Comparison of ENCODE assay signal across 8 cellular contexts in genomic region chr1:206923009-206923960, GRCh38. TPM values are rescaled to one million over a fixed set of nuclear protein-coding genes. Genes with fewer than 3 reads are reported as not detected.
A peak's percentile ranks its signal among the peaks of the same experiment; 100 is the strongest.
DNase-seq lines count a peak whose midpoint lies in the region; ATAC-seq and TF ChIP-seq lines count a peak whose summit lies in the region.

No MANE protein-coding gene starts in this region.

- H3K4me1 Mint-ChIP-seq in stimulated activated effector memory CD8-positive, alpha-beta T cell treated with anti-CD3 and anti-CD28 coated beads, Interleukin-12 subunit alpha, Interleukin-12 subunit beta, amount 100 ng/mL, for 72 hours = peaks cover 34% of the 10 kb centered on the region

- ATAC-seq in GM18870 (IDR thresholded peaks at IDR 0.05; ENCODE audit: unreplicated experiment) (peak; percentile 39), HG02885 (IDR thresholded peaks at IDR 0.05; ENCODE audit: poor library complexity, unreplicated experiment) (peak; percentile 57)
- ATAC-seq in stimulated activated effector memory CD8-positive, alpha-beta T cell treated with anti-CD3 and anti-CD28 coated beads, Interleukin-12 subunit alpha, Interleukin-12 subunit beta, amount 100 ng/mL, for 72 hours = peak; percentile 65

- no peaks in the 10 kb centered on the region for H3K9me3 Mint-ChIP-seq in stimulated activated effector memory CD8-positive, alpha-beta T cell treated with anti-CD3 and anti-CD28 coated beads, Interleukin-12 subunit alpha, Interleukin-12 subunit beta, amount 100 ng/mL, for 72 hours

- no peak overlapping the region for H3K27ac Mint-ChIP-seq in stimulated activated effector memory CD8-positive, alpha-beta T cell treated with anti-CD3 and anti-CD28 coated beads, Interleukin-12 subunit alpha, Interleukin-12 subunit beta, amount 100 ng/mL, for 72 hours

- TF ChIP-seq POLR2A in uterus (IDR thresholded peaks at IDR 0.05) = no peak

- TF ChIP-seq CTCF in coronary artery (IDR thresholded peaks at IDR 0.05) = no peak
- TF ChIP-seq CTCF in osteoblast (IDR thresholded peaks at IDR 0.05; ENCODE audit: extremely low read depth, low read depth, low read length) = no peak
- TF ChIP-seq CTCF in uterus (IDR thresholded peaks at IDR 0.05) = no peak

- DNase-seq in T-helper 9 cell (peak; percentile 48), coronary artery (ENCODE audit: low spot score) (no peak), osteoblast (ENCODE audit: insufficient read length, low spot score, missing footprints) (no peak), uterus (no peak)
- DNase-seq in effector CD8-positive, alpha-beta T cell (lab: John Stamatoyannopoulos, UW) = peak; percentile 27
- peak in 1 of 2 donors; percentile 77 for DNase-seq in stimulated activated effector memory CD8-positive, alpha-beta T cell treated with anti-CD3 and anti-CD28 coated beads, Interleukin-12 subunit alpha, Interleukin-12 subunit beta, amount 100 ng/mL, for 72 hours (ENCODE audit: low spot score in 2 of 2)

- H3K36me3 ChIP-seq in osteoblast (ENCODE audit: insufficient read depth, low read length) = no peaks in the 10 kb centered on the region
- H3K36me3 ChIP-seq in uterus = no peaks in the 10 kb centered on the region

- H3K36me3 Mint-ChIP-seq in stimulated activated effector memory CD8-positive, alpha-beta T cell treated with anti-CD3 and anti-CD28 coated beads, Interleukin-12 subunit alpha, Interleukin-12 subunit beta, amount 100 ng/mL, for 72 hours = peaks cover 6% of the 10 kb centered on the region

- no peak overlapping the region for H3K4me3 Mint-ChIP-seq in stimulated activated effector memory CD8-positive, alpha-beta T cell treated with anti-CD3 and anti-CD28 coated beads, Interleukin-12 subunit alpha, Interleukin-12 subunit beta, amount 100 ng/mL, for 72 hours

- no peaks in the 10 kb centered on the region for H3K79me2 ChIP-seq in osteoblast (ENCODE audit: insufficient read depth, low read length)

- no peaks in the 10 kb centered on the region for H3K27me3 ChIP-seq in osteoblast (ENCODE audit: insufficient read depth, low read length)
- no peaks in the 10 kb centered on the region for H3K27me3 ChIP-seq in uterus

- H3K4me2 ChIP-seq in osteoblast (ENCODE audit: insufficient read depth, low read length) = no peak overlapping the region

- H3K9me3 ChIP-seq in osteoblast (ENCODE audit: low read depth, low read length) (no peaks in the 10 kb centered on the region), uterus (no peaks in the 10 kb centered on the region)

- H4K20me1 ChIP-seq in osteoblast (ENCODE audit: insufficient read depth, low read length) = no peaks in the 10 kb centered on the region

- H2AFZ ChIP-seq in osteoblast (ENCODE audit: low read length) = no peak overlapping the region

- intact Hi-C loops in uterus (cut with DNase I; ENCODE audit: low total_unique reads) = no loop called here

- no peaks in the 10 kb centered on the region for H3K4me1 ChIP-seq in osteoblast (ENCODE audit: insufficient read depth, low read length)
- no peaks in the 10 kb centered on the region for H3K4me1 ChIP-seq in uterus

- H3K4me3 ChIP-seq in coronary artery = no peak overlapping the region
- H3K4me3 ChIP-seq in osteoblast (ENCODE audit: insufficient read depth, low read length) = no peak overlapping the region
- H3K4me3 ChIP-seq in uterus = no peak overlapping the region

- H3K27ac ChIP-seq in coronary artery = peak overlapping the region in 1 of 2 donors; percentile 5
- no peak overlapping the region for H3K27ac ChIP-seq in osteoblast (ENCODE audit: low read depth, low read length)
- H3K27ac ChIP-seq in uterus = no peak overlapping the region

RNA-seq across cellular contexts. Expression of gene FCMR, which starts 1.5 kb away (rescaled TPM):
- total RNA-seq in osteoblast (0.29 TPM in 1 of 2 replicates, not detected in the other), uterus (1 to 10 TPM in 2 of 4 donors, under 1 TPM in 1, not detected in 1; 0.59 to 1.7 (median 1.7) TPM)

RNA-seq across cellular contexts. Expression of gene PIGR, which starts 23.0 kb away (rescaled TPM):
- total RNA-seq in osteoblast (not detected in 2 replicates), uterus (1 to 10 TPM in 3 of 4 donors, under 1 TPM in 1; 0.69 to 7.1 (median 3.1) TPM)

RNA-seq across cellular contexts. Expression of gene IL24, which starts 26.0 kb away (rescaled TPM):
- total RNA-seq in osteoblast = not detected in 2 replicates
- not detected for total RNA-seq in uterus

RNA-seq across cellular contexts. Expression of gene FCAMR, which starts 47.0 kb away (rescaled TPM):
- total RNA-seq in osteoblast = not detected in 2 replicates
- total RNA-seq in uterus = not detected

RNA-seq across cellular contexts. Expression of gene IL20, which starts 57.9 kb away (rescaled TPM):
- not detected in 2 replicates for total RNA-seq in osteoblast
- 10 to 100 TPM in 1 of 4 donors, not detected in 3; 40.6 TPM for total RNA-seq in uterus

Comparison
In these comparisons a context has a peak if more than half of its experiments do, and no peak if none do; other contexts are left out.
1. DNase-seq: peak in T-helper 9 cell (single experiment) and effector CD8-positive, alpha-beta T cell (single experiment); none in coronary artery (single experiment), osteoblast (single experiment) and uterus (0 of 2).
2. Peak in every context shown above with its lines, with median percentiles within 50 percentile points of each other: ATAC-seq.